Comparison of ENCODE assay signal across 13 cellular contexts in genomic region chr16:67944690-67945391, GRCh38. TPM values are rescaled to one million over a fixed set of nuclear protein-coding genes. Genes with fewer than 3 reads are reported as not detected.
DNase-seq lines count a peak whose midpoint lies in the region; ATAC-seq and TF ChIP-seq lines count a peak whose summit lies in the region.
"Had no signal": no experiment of that assay in that cellular context is flagged by ENCODE, and none has a peak within 500 bp of the region (broad histone marks: within the 10 kb centered on the region; RNA-seq: fewer than 3 reads in every experiment).

No MANE protein-coding gene starts in this region.

- TF ChIP-seq POLR2A in upper lobe of left lung (IDR thresholded peaks at IDR 0.05): no peak

- peaks cover 30 to 98% (median 87%) of the 10 kb centered on the region in 4 donors for H3K36me3 ChIP-seq in upper lobe of left lung

- 95 to 97% methylated on average over 14 to 19 of the region's 24 CpGs for WGBS in upper lobe of left lung, 2 donors

- H3K9me3 ChIP-seq in upper lobe of left lung: no peaks in the 10 kb centered on the region

- no peak for TF ChIP-seq CTCF in upper lobe of left lung (IDR thresholded peaks at IDR 0.05)

- H3K27me3 ChIP-seq in upper lobe of left lung: no peaks in the 10 kb centered on the region

- H3K27ac ChIP-seq in cingulate gyrus (ENCODE audit: low read depth, low read length) (peak overlapping the region; percentile 97), upper lobe of left lung (peak overlapping the region; percentile 48 to 70 (median 69))
- H3K27ac ChIP-seq: KMS-11 had no signal

- H3K4me3 ChIP-seq in upper lobe of left lung: no peak overlapping the region

- TF ChIP-seq EP300 in upper lobe of left lung (IDR thresholded peaks at IDR 0.05): no peak

- peak; percentile 61 for DNase-seq in myocyte (ENCODE audit: low read depth)
- no peak for DNase-seq in upper lobe of left lung
- DNase-seq in DMS79 (lab: John Stamatoyannopoulos, UW): no peak
- no peak for DNase-seq in amniotic stem cell (lab: John Stamatoyannopoulos, UW)
- DNase-seq: activated CD8-positive, alpha-beta memory T cell treated with anti-CD3 and anti-CD28 coated beads, Interleukin-2, amount 50 U/mL, for 48 hours; activated naive CD8-positive, alpha-beta T cell treated with anti-CD3 and anti-CD28 coated beads, Interleukin-2, amount 10 ng/mL, durations not matched to agents 7 days and 5 days; CD8-positive, alpha-beta T cell; NCI-H187; stimulated activated CD4-positive, alpha-beta T cell treated with anti-CD3 and anti-CD28 coated beads, Interleukin-1b, Interleukin-23, amount 100 ng/mL, for 48 hours; stimulated activated naive CD4-positive, alpha-beta T cell had no signal

- no peak for ATAC-seq in upper lobe of left lung (ENCODE audit: low FRiP score in 2 of 2)
- ATAC-seq: CD8-positive, alpha-beta T cell; SK-N-SH treated with all-trans-retinoic acid at 6 μM for 48 hours had no signal

- peaks cover 0 to 25% (median 7%) of the 10 kb centered on the region in 4 donors for H3K4me1 ChIP-seq in upper lobe of left lung

RNA-seq across cellular contexts. Expression of gene LCAT, which starts 0.9 kb away (rescaled TPM):
- total RNA-seq in myocyte: 15.3 and 25.1 TPM in 2 replicates
- 35.4 TPM for polyA plus RNA-seq in myocyte (2012)
- 100 to 1,000 TPM in 1 of 6 donors, 10 to 100 TPM in 5; 21.9 to 117 (median 26.1) TPM for total RNA-seq in upper lobe of left lung

RNA-seq across cellular contexts. Expression of gene PSMB10, which starts 8.2 kb away (rescaled TPM):
- total RNA-seq in myocyte (23.4 and 39.3 TPM in 2 replicates), upper lobe of left lung (100 to 1,000 TPM in 1 of 6 donors, 10 to 100 TPM in 5; 48.2 to 106 (median 60.6) TPM)
- 78.5 TPM for polyA plus RNA-seq in myocyte (2012)

RNA-seq across cellular contexts. Expression of gene CTRL, which starts 13.2 kb away (rescaled TPM):
- total RNA-seq in myocyte (0.42 and 1.3 TPM in 2 replicates), upper lobe of left lung (1 to 10 TPM; 1.6 to 4.2 (median 2.4) TPM)
- 1.5 TPM for polyA plus RNA-seq in myocyte (2012)

RNA-seq across cellular contexts. Expression of gene SLC12A4, which starts 23.6 kb away (rescaled TPM):
- 85.9 and 98.3 TPM in 2 replicates for total RNA-seq in myocyte
- polyA plus RNA-seq in myocyte (2012): 151 TPM
- total RNA-seq in upper lobe of left lung: 100 to 1,000 TPM in 3 of 6 donors, 10 to 100 TPM in 3; 54.6 to 276 (median 98.3) TPM

RNA-seq across cellular contexts. Expression of gene DPEP3, which starts 35.5 kb away (rescaled TPM):
- not detected in 2 replicates for total RNA-seq in myocyte
- polyA plus RNA-seq in myocyte (2012): not detected
- total RNA-seq in upper lobe of left lung: 1 to 10 TPM in 1 of 6 donors, under 1 TPM in 3, not detected in 2; 0.15 to 1.0 (median 0.30) TPM
